8 cellular contexts compared by ENCODE assay signal in the genomic region with DNA sequence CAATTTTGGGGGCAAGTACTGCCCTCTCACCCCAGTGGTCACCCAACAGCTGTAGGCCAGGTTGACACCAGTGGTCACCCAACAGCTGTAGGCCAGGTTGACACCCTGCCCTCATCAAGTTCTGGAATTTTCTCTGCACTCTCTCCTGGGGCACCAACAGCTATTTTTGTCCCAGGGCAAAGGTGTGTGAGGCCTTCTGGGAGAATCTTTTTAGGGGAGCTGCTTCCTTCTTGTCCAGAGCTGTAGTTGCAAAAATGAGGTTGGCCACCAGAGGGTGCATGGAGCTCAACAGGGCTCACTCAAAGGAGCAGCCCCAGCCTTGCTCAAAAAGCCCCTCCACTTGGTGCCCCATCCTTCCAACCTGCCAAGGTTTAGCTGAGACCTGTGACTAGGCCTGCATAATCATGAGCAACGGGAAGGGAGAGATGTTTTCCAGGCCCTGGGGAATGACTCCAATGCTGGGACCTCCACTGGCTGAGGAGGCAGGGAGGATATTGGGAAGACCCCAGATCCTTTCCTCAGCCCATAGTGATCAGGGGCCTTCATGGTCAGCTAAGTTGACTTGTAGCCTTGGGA. TPM values are rescaled to one million over a fixed set of nuclear protein-coding genes. Genes with fewer than 3 reads are reported as not detected.
A peak's percentile ranks its signal among the peaks of the same experiment; 100 is the strongest.
DNase-seq lines count a peak whose midpoint lies in the region; ATAC-seq, FAIRE-seq and TF ChIP-seq lines count a peak whose summit lies in the region.

No MANE protein-coding gene starts in this region.

- H3K4me2 ChIP-seq in OCI-LY3 (ENCODE audit: low read length) = no peak overlapping the region

- DNase-seq in GM12892 (ENCODE audit: insufficient read length) = no peak
- peak; percentile 72 for DNase-seq in activated T-cell treated with anti-CD3 and anti-CD28 coated beads, Interleukin-2, amount 50 U/mL, for 4 hours
- DNase-seq in fibroblast of mammary gland (ENCODE audit: low read depth) = peak; percentile 66
- DNase-seq in pancreas = peak in 5 of 6 donors; percentile 61 to 86 (median 78)
- DNase-seq in upper lobe of left lung = peak in 1 of 2 donors; percentile 56

- TF ChIP-seq CTCF in 22Rv1 (IDR thresholded peaks at IDR 0.05) (peak; percentile 92), OCI-LY3 (IDR thresholded peaks at IDR 0.05; ENCODE audit: low read depth, low read length) (peak; percentile 59), fibroblast of mammary gland (conservative IDR thresholded peaks at IDR 0.05; ENCODE audit: control insufficient read depth, insufficient read depth, low read depth, low read length) (peak; percentile 83), pancreas (IDR thresholded peaks at IDR 0.05) (peak; percentile 48 to 80 (median 71)), upper lobe of left lung (IDR thresholded peaks at IDR 0.05) (peak; percentile 61 to 78 (median 66))

- peak; percentile 40 for FAIRE-seq in GM12892 (lab: Jason Lieb, UNC)
- FAIRE-seq in pancreas (lab: Jason Lieb, UNC) = no peak

- H3K36me3 ChIP-seq in OCI-LY3 (replicated peaks; ENCODE audit: low read depth, low read length) (no peaks in the 10 kb centered on the region), pancreas (no peaks in the 10 kb centered on the region), upper lobe of left lung (no peaks in the 10 kb centered on the region)

- H3K4me1 Mint-ChIP-seq in activated T-cell treated with anti-CD3 and anti-CD28 coated beads, Interleukin-2, amount 50 U/mL, for 4 hours (ENCODE audit: low read depth) = no peaks in the 10 kb centered on the region

- intact Hi-C loops in pancreas (cut with DNase I) = loop anchor here in 1 of 3 donors (10.0 kb wide), 1 partner anchor 47 kb away; no protein-coding TSS in a partner anchor

- no peak for TF ChIP-seq POLR2A in GM12892 (IDR thresholded peaks at IDR 0.05; ENCODE audit: low read depth, low read length)
- no peak for TF ChIP-seq POLR2A in upper lobe of left lung (IDR thresholded peaks at IDR 0.05)

- no peak for TF ChIP-seq EP300 in upper lobe of left lung (IDR thresholded peaks at IDR 0.05)

- no peak overlapping the region for H3K4me3 ChIP-seq in OCI-LY3 (ENCODE audit: low read length)
- H3K4me3 ChIP-seq in fibroblast of mammary gland (ENCODE audit: control insufficient read depth, low read depth, low read length) = no peak overlapping the region
- H3K4me3 ChIP-seq in pancreas = no peak overlapping the region
- no peak overlapping the region for H3K4me3 ChIP-seq in upper lobe of left lung

- ATAC-seq in HG03342 (IDR thresholded peaks at IDR 0.05; ENCODE audit: unreplicated experiment) (peak; percentile 91), pancreas (peak; percentile 83 to 96 (median 92)), upper lobe of left lung (ENCODE audit: low FRiP score in 2 of 2) (peak; percentile 56 to 86)
- ATAC-seq in activated T-cell treated with anti-CD3 and anti-CD28 coated beads, Interleukin-2, amount 50 U/mL, for 4 hours = peak; percentile 80 to 81

- no peak overlapping the region for H3K9ac ChIP-seq in OCI-LY3 (ENCODE audit: low read length)

- H3K9me3 ChIP-seq in OCI-LY3 (ENCODE audit: insufficient read depth, low read length) (no peaks in the 10 kb centered on the region), pancreas (no peaks in the 10 kb centered on the region), upper lobe of left lung (peaks cover 0 to under 1% (median 0%) of the 10 kb centered on the region in 4 donors)

- H3K27ac ChIP-seq in 22Rv1 (no peak overlapping the region), OCI-LY3 (ENCODE audit: low read length) (no peak overlapping the region), pancreas (no peak overlapping the region), upper lobe of left lung (no peak overlapping the region)

- H3K79me2 ChIP-seq in OCI-LY3 (ENCODE audit: low read length) = no peaks in the 10 kb centered on the region

- no peaks in the 10 kb centered on the region for H3K27me3 ChIP-seq in OCI-LY3 (ENCODE audit: low read depth, low read length)
- H3K27me3 ChIP-seq in pancreas = no peaks in the 10 kb centered on the region
- H3K27me3 ChIP-seq in upper lobe of left lung = no peaks in the 10 kb centered on the region

- H3K4me1 ChIP-seq in OCI-LY3 (ENCODE audit: low read length) (peaks cover 7% of the 10 kb centered on the region), pancreas (no peaks in the 10 kb centered on the region), upper lobe of left lung (no peaks in the 10 kb centered on the region)

- no peaks in the 10 kb centered on the region for H4K20me1 ChIP-seq in OCI-LY3 (ENCODE audit: insufficient read depth, low read length)

- H2AFZ ChIP-seq in OCI-LY3 (ENCODE audit: low read depth, low read length) = no peak overlapping the region

- H3K9me3 Mint-ChIP-seq in activated T-cell treated with anti-CD3 and anti-CD28 coated beads, Interleukin-2, amount 50 U/mL, for 4 hours = peaks cover 12% of the 10 kb centered on the region

- H3K36me3 Mint-ChIP-seq in activated T-cell treated with anti-CD3 and anti-CD28 coated beads, Interleukin-2, amount 50 U/mL, for 4 hours (ENCODE audit: insufficient read depth) = no peaks in the 10 kb centered on the region

- no peaks in the 10 kb centered on the region for H3K27me3 Mint-ChIP-seq in activated T-cell treated with anti-CD3 and anti-CD28 coated beads, Interleukin-2, amount 50 U/mL, for 4 hours (ENCODE audit: low read depth)

- WGBS in pancreas, 2 donors = 21 to 27% methylated on average over 1 of the region's 1 CpG
- 27% methylated on average over 1 of the region's 1 CpG; no CpG with 5 or more reads in 1 of the 2 donors for WGBS in upper lobe of left lung, 2 donors

- H3K4me3 Mint-ChIP-seq in activated T-cell treated with anti-CD3 and anti-CD28 coated beads, Interleukin-2, amount 50 U/mL, for 4 hours = no peak overlapping the region

RNA-seq across cellular contexts. Expression of a gene that starts 10.6 kb away (rescaled TPM):
- 18.9 TPM for polyA plus RNA-seq in GM12892 (2012; ENCODE audit: missing spikeins)
- 1 to 10 TPM in 2 of 3 donors, under 1 TPM in 1; 0.86 to 3.5 (median 1.3) TPM for total RNA-seq in activated T-cell treated with anti-CD3 and anti-CD28 coated beads, Interleukin-2, amount 50 U/mL, for 4 hours
- 10 to 100 TPM; 52.8 to 85.7 (median 64.3) TPM for total RNA-seq in pancreas
- polyA plus RNA-seq in pancreas = 10 to 100 TPM; 28.3 to 34.7 TPM
- 10 to 100 TPM; 37.7 to 85.2 (median 57.5) TPM for total RNA-seq in upper lobe of left lung

RNA-seq across cellular contexts. Expression of a gene that starts 19.2 kb away (rescaled TPM):
- 2.9 TPM for polyA plus RNA-seq in GM12892 (2012; ENCODE audit: missing spikeins)
- total RNA-seq in activated T-cell treated with anti-CD3 and anti-CD28 coated beads, Interleukin-2, amount 50 U/mL, for 4 hours = under 1 TPM; 0.32 to 0.43 (median 0.35) TPM
- 1 to 10 TPM in 5 of 6 donors, under 1 TPM in 1; 0.83 to 6.6 (median 1.9) TPM for total RNA-seq in pancreas
- 10 to 100 TPM in 1 of 2 donors, 1 to 10 TPM in 1; 3.3 to 10.7 TPM for polyA plus RNA-seq in pancreas
- 10 to 100 TPM in 4 of 6 donors, 1 to 10 TPM in 2; 3.3 to 14.2 (median 10.6) TPM for total RNA-seq in upper lobe of left lung

RNA-seq across cellular contexts. Expression of a gene that starts 55.9 kb away (rescaled TPM):
- polyA plus RNA-seq in GM12892 (2012; ENCODE audit: missing spikeins) = not detected
- 1 to 10 TPM; 1.4 to 2.8 (median 1.8) TPM for total RNA-seq in activated T-cell treated with anti-CD3 and anti-CD28 coated beads, Interleukin-2, amount 50 U/mL, for 4 hours
- total RNA-seq in pancreas (under 1 TPM; 0.08 to 0.61 (median 0.23) TPM), upper lobe of left lung (10 to 100 TPM in 2 of 6 donors, 1 to 10 TPM in 4; 3.9 to 17.8 (median 8.1) TPM)
- under 1 TPM; 0.34 to 0.92 TPM for polyA plus RNA-seq in pancreas

Comparison
In these comparisons a context has a peak if more than half of its experiments do, and no peak if none do; other contexts are left out.
1. RNA of a gene that starts 10.6 kb away (total RNA-seq): 52.8 to 85.7 TPM in pancreas and 37.7 to 85.2 TPM in upper lobe of left lung; 0.86 to 3.5 TPM in activated T-cell treated with anti-CD3 and anti-CD28 coated beads, Interleukin-2, amount 50 U/mL, for 4 hours; every median in the first group is over 4 times any median in the second.
2. Peak in every context shown above with its lines, with median percentiles within 50 percentile points of each other: CTCF ChIP-seq and ATAC-seq.